In genomic region chr5:149940077-149940574, GRCh38 we compare ENCODE assay signal across 1 cellular context.
A peak's percentile ranks its signal among the peaks of the same experiment; 100 is the strongest.
TF ChIP-seq lines count a peak whose summit lies in the region.

No MANE protein-coding gene starts in this region.

TF ChIP-seq in K562, 482 proteins besides CTCF, POLR2A, EP300 and RAD21 (continued from another document and continues in another):
- TF ChIP-seq SMAD1 (IDR thresholded peaks at IDR 0.05; ENCODE audit: low read depth, low read length, partially characterized antibody) = peak; percentile 80
- TF ChIP-seq, protein P1, sequence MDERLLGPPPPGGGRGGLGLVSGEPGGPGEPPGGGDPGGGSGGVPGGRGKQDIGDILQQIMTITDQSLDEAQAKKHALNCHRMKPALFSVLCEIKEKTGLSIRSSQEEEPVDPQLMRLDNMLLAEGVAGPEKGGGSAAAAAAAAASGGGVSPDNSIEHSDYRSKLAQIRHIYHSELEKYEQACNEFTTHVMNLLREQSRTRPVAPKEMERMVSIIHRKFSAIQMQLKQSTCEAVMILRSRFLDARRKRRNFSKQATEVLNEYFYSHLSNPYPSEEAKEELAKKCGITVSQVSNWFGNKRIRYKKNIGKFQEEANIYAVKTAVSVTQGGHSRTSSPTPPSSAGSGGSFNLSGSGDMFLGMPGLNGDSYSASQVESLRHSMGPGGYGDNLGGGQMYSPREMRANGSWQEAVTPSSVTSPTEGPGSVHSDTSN (CRISPR knock-in tag; IDR thresholded peaks at IDR 0.05; ENCODE audit: low read depth) = no peak
- TF ChIP-seq, protein P1 (tag; conservative IDR thresholded peaks at IDR 0.05; ENCODE audit: low read depth) = peak; percentile 61
- peak; percentile 54 for TF ChIP-seq CXXC5 (CRISPR knock-in tag; IDR thresholded peaks at IDR 0.05)
- peak; percentile 91 for TF ChIP-seq JUND (IDR thresholded peaks at IDR 0.05; ENCODE audit: borderline replicate concordance, low read depth, low read length)
- peak; percentile 90; the same call in 1 of the 3 replicates for TF ChIP-seq JUND (tag; IDR thresholded peaks at IDR 0.05; ENCODE audit: borderline replicate concordance, low read depth, low read length)
- peak; percentile 57 for TF ChIP-seq ARID3A (IDR thresholded peaks at IDR 0.05; ENCODE audit: borderline replicate concordance, low read depth, low read length)
- TF ChIP-seq FOXO4 (CRISPR knock-in tag; IDR thresholded peaks at IDR 0.05) = no peak
- TF ChIP-seq YY1 (IDR thresholded peaks at IDR 0.05; ENCODE audit: borderline replicate concordance in 1 of 3, control insufficient read depth in 1 of 3, extremely low read depth in 1 of 3, insufficient read depth in 3 of 3, insufficient read length in 1 of 3, insufficient replicate concordance in 2 of 3, low read depth in 1 of 3, low read length in 2 of 3) = peak in 1 of 3 experiments; percentile 38
- TF ChIP-seq PHF8 (IDR thresholded peaks at IDR 0.05; ENCODE audit: borderline replicate concordance, low read length) = peak; percentile 16; the same call in 1 of the 2 replicates
- TF ChIP-seq DMBX1 (CRISPR knock-in tag; IDR thresholded peaks at IDR 0.05; ENCODE audit: borderline replicate concordance) = 0 out of 2 replicates have a peak, but pooled peaks have one; percentile 28
- peak in 1 of 2 experiments; percentile 94; a peak in 2 of 4 replicates for TF ChIP-seq ZNF318 (IDR thresholded peaks at IDR 0.05; ENCODE audit: borderline replicate concordance in 1 of 2, low read depth in 1 of 2)
- TF ChIP-seq FOSL1 (tag; conservative IDR thresholded peaks at IDR 0.05) = peak; percentile 63
- peak; percentile 75; the same call in 1 of the 2 replicates for TF ChIP-seq JUN (IDR thresholded peaks at IDR 0.05; ENCODE audit: borderline replicate concordance, low read depth, low read length)
- TF ChIP-seq JUN (CRISPR knock-in tag; IDR thresholded peaks at IDR 0.05; ENCODE audit: borderline replicate concordance) = no peak
- TF ChIP-seq GATA2 (CRISPR knock-in tag; IDR thresholded peaks at IDR 0.05) = 0 out of 2 replicates have a peak, but pooled peaks have one; percentile 14
- TF ChIP-seq KLF10 (CRISPR knock-in tag; IDR thresholded peaks at IDR 0.05) = no peak
- 0 out of 2 replicates have a peak, but pooled peaks have one; percentile 12 for TF ChIP-seq DDX20 (tag; IDR thresholded peaks at IDR 0.05; ENCODE audit: low read depth)
- TF ChIP-seq MYNN (IDR thresholded peaks at IDR 0.05) = 0 out of 2 replicates have a peak, but pooled peaks have one; percentile 12
- no peak for TF ChIP-seq MYNN (CRISPR knock-in tag; IDR thresholded peaks at IDR 0.05)
- peak; percentile 35; the same call in 1 of the 2 replicates for TF ChIP-seq RAD51 (IDR thresholded peaks at IDR 0.05; ENCODE audit: borderline replicate concordance, low read depth)
- peak; percentile 90 for TF ChIP-seq RNF2 (IDR thresholded peaks at IDR 0.05)
- TF ChIP-seq SMARCA4 (IDR thresholded peaks at IDR 0.05) = peak; percentile 93
- 0 out of 6 replicates have a peak, but pooled peaks of 1 of the 3 experiments have one; percentile 15 for TF ChIP-seq ZBTB11 (CRISPR knock-in tag; IDR thresholded peaks at IDR 0.05)
- TF ChIP-seq GATAD2B (IDR thresholded peaks at IDR 0.05; ENCODE audit: borderline replicate concordance) = peak; percentile 69; the same call in 1 of the 2 replicates
- TF ChIP-seq BRD9 (IDR thresholded peaks at IDR 0.05; ENCODE audit: low read depth, partially characterized antibody) = peak; percentile 92
- peak; percentile 59 for TF ChIP-seq POLR2B (IDR thresholded peaks at IDR 0.05; ENCODE audit: low read depth, partially characterized antibody)
- TF ChIP-seq NCOA1 (IDR thresholded peaks at IDR 0.05; ENCODE audit: low read depth) = peak; percentile 85
- TF ChIP-seq MTA1 (IDR thresholded peaks at IDR 0.05; ENCODE audit: borderline replicate concordance) = 0 out of 2 replicates have a peak, but pooled peaks have one; percentile 68
- peak; percentile 85 for TF ChIP-seq LCOR (CRISPR knock-in tag; IDR thresholded peaks at IDR 0.05)
- no peak for TF ChIP-seq RBM25 (IDR thresholded peaks at IDR 0.05; ENCODE audit: low read depth, low read length, severe bottlenecking)
- TF ChIP-seq L3MBTL2 (IDR thresholded peaks at IDR 0.05) = peak; percentile 13; the same call in 1 of the 2 replicates
- peak; percentile 99 for TF ChIP-seq CEBPB (tag; IDR thresholded peaks at IDR 0.05)
- peak; percentile 74 to 81 for TF ChIP-seq AFF1 (IDR thresholded peaks at IDR 0.05; ENCODE audit: low read depth in 1 of 2, partially characterized antibody in 2 of 2)
- TF ChIP-seq SMAD4 (CRISPR knock-in tag; conservative IDR thresholded peaks at IDR 0.05) = peak; percentile 76
- TF ChIP-seq MEIS2 (IDR thresholded peaks at IDR 0.05; ENCODE audit: partially characterized antibody) = peak; percentile 84
- TF ChIP-seq CCNT2 (IDR thresholded peaks at IDR 0.05; ENCODE audit: borderline replicate concordance, extremely low read depth, insufficient read length, low read depth, low read length) = peak; percentile 64
- peak; percentile 74 for TF ChIP-seq ZEB2 (IDR thresholded peaks at IDR 0.05)
